Comparison of ENCODE assay signal across 22 cellular contexts in genomic region chr17:82007495-82008257, GRCh38. TPM values are rescaled to one million over a fixed set of nuclear protein-coding genes. Genes with fewer than 3 reads are reported as not detected.
A peak's percentile ranks its signal among the peaks of the same experiment; 100 is the strongest.
DNase-seq lines count a peak whose midpoint lies in the region; ATAC-seq and TF ChIP-seq lines count a peak whose summit lies in the region.
"Had no signal": no experiment of that assay in that cellular context is flagged by ENCODE, and none has a peak within 500 bp of the region (broad histone marks: within the 10 kb centered on the region; RNA-seq: fewer than 3 reads in every experiment).

No MANE protein-coding gene starts in this region.

- no peaks in the 10 kb centered on the region for H3K79me2 ChIP-seq in GM23248 (ENCODE audit: insufficient read depth)

- no peak for ATAC-seq in stimulated activated memory B cell treated with anti-CD40 and anti-IgM and Interleukin-4, amounts not matched to agents 10 μg/mL and 1 μg/mL and 100 μg/mL, for 72 hours
- ATAC-seq in GM18511 (IDR thresholded peaks at IDR 0.05; ENCODE audit: unreplicated experiment) (no peak), HG03108 (IDR thresholded peaks at IDR 0.05; ENCODE audit: unreplicated experiment) (no peak)
- ATAC-seq: activated naive CD4-positive, alpha-beta T cell treated with anti-CD3 and anti-CD28 coated beads, Interleukin-2, amount 50 U/mL, for 72 hours; pancreas had no signal

- no peak overlapping the region for H2AFZ ChIP-seq in GM23248

- no peaks in the 10 kb centered on the region for H3K27me3 Mint-ChIP-seq in endodermal cell (ENCODE audit: insufficient read depth)
- no peaks in the 10 kb centered on the region for H3K27me3 Mint-ChIP-seq in stimulated activated memory B cell treated with anti-CD40 and anti-IgM and Interleukin-4, amounts not matched to agents 10 μg/mL and 1 μg/mL and 100 μg/mL, for 72 hours
- H3K27me3 Mint-ChIP-seq: activated CD4-positive, alpha-beta memory T cell treated with anti-CD3 and anti-CD28 coated beads for 36 hours; dendritic cell treated with granulocyte-macrophage colony-stimulating factor and Interleukin-4, amounts not matched to agents 40 ng/mL and 50 ng/mL, for 4 days had no signal

- H3K36me3 Mint-ChIP-seq in endodermal cell (ENCODE audit: low read depth): no peaks in the 10 kb centered on the region
- peaks cover 4% of the 10 kb centered on the region for H3K36me3 Mint-ChIP-seq in stimulated activated memory B cell treated with anti-CD40 and anti-IgM and Interleukin-4, amounts not matched to agents 10 μg/mL and 1 μg/mL and 100 μg/mL, for 72 hours
- H3K36me3 Mint-ChIP-seq: activated CD4-positive, alpha-beta memory T cell treated with anti-CD3 and anti-CD28 coated beads for 36 hours; activated naive CD4-positive, alpha-beta T cell treated with anti-CD3 and anti-CD28 coated beads, Interleukin-2, amount 50 U/mL, for 72 hours had no signal

- H3K4me1 ChIP-seq in endodermal cell (ENCODE audit: control insufficient read depth, insufficient read depth, low read length): no peaks in the 10 kb centered on the region
- peaks cover 27% of the 10 kb centered on the region for H3K4me1 ChIP-seq in GM23248 (ENCODE audit: insufficient read depth)
- H3K4me1 ChIP-seq: pancreas had no signal

- no peak overlapping the region for H3K4me3 Mint-ChIP-seq in endodermal cell
- H3K4me3 Mint-ChIP-seq in stimulated activated memory B cell treated with anti-CD40 and anti-IgM and Interleukin-4, amounts not matched to agents 10 μg/mL and 1 μg/mL and 100 μg/mL, for 72 hours: peak overlapping the region; percentile 2
- H3K4me3 Mint-ChIP-seq: activated CD4-positive, alpha-beta memory T cell treated with anti-CD3 and anti-CD28 coated beads for 36 hours; dendritic cell treated with granulocyte-macrophage colony-stimulating factor and Interleukin-4, amounts not matched to agents 40 ng/mL and 50 ng/mL, for 4 days had no signal

- no peaks in the 10 kb centered on the region for H3K9me3 Mint-ChIP-seq in endodermal cell
- no peaks in the 10 kb centered on the region for H3K9me3 Mint-ChIP-seq in stimulated activated memory B cell treated with anti-CD40 and anti-IgM and Interleukin-4, amounts not matched to agents 10 μg/mL and 1 μg/mL and 100 μg/mL, for 72 hours
- H3K9me3 Mint-ChIP-seq: activated CD4-positive, alpha-beta memory T cell treated with anti-CD3 and anti-CD28 coated beads for 36 hours; activated naive CD4-positive, alpha-beta T cell treated with anti-CD3 and anti-CD28 coated beads, Interleukin-2, amount 50 U/mL, for 72 hours; dendritic cell treated with granulocyte-macrophage colony-stimulating factor and Interleukin-4, amounts not matched to agents 40 ng/mL and 50 ng/mL, for 4 days had no signal

- H3K4me2 ChIP-seq in GM23248 (ENCODE audit: unreplicated experiment): no peak overlapping the region

- no peaks in the 10 kb centered on the region for H3K27me3 ChIP-seq in endodermal cell (ENCODE audit: control insufficient read depth, insufficient read depth, low read length, poor library complexity, severe bottlenecking)
- H3K27me3 ChIP-seq in GM23248 (replicated peaks; ENCODE audit: insufficient read depth): no peaks in the 10 kb centered on the region
- H3K27me3 ChIP-seq: breast epithelium, pancreas, tibial artery had no signal

- H3K4me3 ChIP-seq in endodermal cell (ENCODE audit: low read length) (no peak overlapping the region), GM23248 (no peak overlapping the region)
- H3K4me3 ChIP-seq: breast epithelium, left ventricle myocardium inferior, pancreas, tibial artery had no signal

- in situ Hi-C loops in GM23248 (cut with MboI): no loop called here

- H3F3A ChIP-seq in GM23248 (ENCODE audit: insufficient read depth): peaks cover 4% of the 10 kb centered on the region

- no peak overlapping the region for H3K27ac Mint-ChIP-seq in endodermal cell
- H3K27ac Mint-ChIP-seq in stimulated activated memory B cell treated with anti-CD40 and anti-IgM and Interleukin-4, amounts not matched to agents 10 μg/mL and 1 μg/mL and 100 μg/mL, for 72 hours: no peak overlapping the region
- H3K27ac Mint-ChIP-seq: activated CD4-positive, alpha-beta memory T cell treated with anti-CD3 and anti-CD28 coated beads for 36 hours; activated naive CD4-positive, alpha-beta T cell treated with anti-CD3 and anti-CD28 coated beads, Interleukin-2, amount 50 U/mL, for 72 hours; dendritic cell treated with granulocyte-macrophage colony-stimulating factor and Interleukin-4, amounts not matched to agents 40 ng/mL and 50 ng/mL, for 4 days had no signal

- DNase-seq in M059J (ENCODE audit: low read depth): peak; percentile 80
- no peak for DNase-seq in endodermal cell
- no peak for DNase-seq in GM23248
- DNase-seq: activated CD4-positive, alpha-beta memory T cell treated with anti-CD3 and anti-CD28 coated beads for 36 hours; activated T-cell treated with anti-CD3 and anti-CD28 coated beads, Interleukin-2, amount 50 U/mL, for 1 hour; AML-193; Caco-2; EL; HCEC 1CT; left ventricle myocardium inferior; NCI-H1694 treated with DMSO at 0.1 percent for 48 hours; NCI-H345; pancreas; RPMI8226; SW 1271; tibial artery had no signal

- H3K9me3 ChIP-seq in endodermal cell (ENCODE audit: control insufficient read depth, low read length): no peaks in the 10 kb centered on the region
- no peaks in the 10 kb centered on the region for H3K9me3 ChIP-seq in GM23248 (ENCODE audit: low read depth)
- H3K9me3 ChIP-seq: breast epithelium, Caco-2, left ventricle myocardium inferior, pancreas, tibial artery had no signal

- H3K4me1 Mint-ChIP-seq in endodermal cell: no peaks in the 10 kb centered on the region
- H3K4me1 Mint-ChIP-seq in stimulated activated memory B cell treated with anti-CD40 and anti-IgM and Interleukin-4, amounts not matched to agents 10 μg/mL and 1 μg/mL and 100 μg/mL, for 72 hours: no peaks in the 10 kb centered on the region

- H4K20me1 ChIP-seq in GM23248 (ENCODE audit: insufficient read depth): no peaks in the 10 kb centered on the region

- TF ChIP-seq CTCF in endodermal cell (conservative IDR thresholded peaks at IDR 0.05): peak; percentile 37

- H3K27ac ChIP-seq in endodermal cell (ENCODE audit: low read depth, low read length) (peak overlapping the region; percentile 10), GM23248 (no peak overlapping the region)
- H3K27ac ChIP-seq: breast epithelium, left ventricle myocardium inferior, pancreas had no signal

- WGBS in endodermal cell (ENCODE audit: insufficient coverage in 1 of 2, insufficient read length in 1 of 2), 2 experiments: 94 to 95% methylated on average over 9 to 30 of the region's 30 CpGs
- 93 to 94% methylated on average over 30 of the region's 30 CpGs for WGBS in GM23248 (ENCODE audit: low coverage in 1 of 2, low lambda C conversion rate in 2 of 2, missing lambda C conversion rate in 2 of 2), 2 experiments

- H3K36me3 ChIP-seq in endodermal cell (ENCODE audit: control insufficient read depth, insufficient read depth, low read length) (no peaks in the 10 kb centered on the region), GM23248 (ENCODE audit: low read depth) (no peaks in the 10 kb centered on the region)
- H3K36me3 ChIP-seq: breast epithelium, left ventricle myocardium inferior, pancreas had no signal

- H3K9ac ChIP-seq in endodermal cell (ENCODE audit: extremely low read depth, low read length, poor library complexity, severe bottlenecking): no peak overlapping the region
- no peak overlapping the region for H3K9ac ChIP-seq in GM23248

- H3K9me2 ChIP-seq in GM23248 (ENCODE audit: insufficient read depth): no peaks in the 10 kb centered on the region

RNA-seq across cellular contexts. Expression of gene CENPX, which starts 15.0 kb away (rescaled TPM):
- 121 and 155 TPM in 2 replicates for total RNA-seq in M059J (2014; rRNA removed; shearing (Covaris generic))
- total RNA-seq in endodermal cell: 10 to 100 TPM; 80.0 to 85.0 TPM
- polyA plus RNA-seq in endodermal cell (2013, experiment 1 of 2): 62.5 TPM
- polyA plus RNA-seq in endodermal cell (2013, experiment 2 of 2): 61.5 TPM
- total RNA-seq in GM23248 (2014; rRNA removed; shearing (Covaris generic)): 43.9 and 68.8 TPM in 2 replicates
- polyA plus RNA-seq in GM23248 (2016; fragmentation: Nextera tagmentation; extraction: Ambion mirVana): 65.2 and 68.6 TPM in 2 replicates

RNA-seq across cellular contexts. Expression of gene LRRC45, which starts 15.4 kb away (rescaled TPM):
- 6.2 and 20.8 TPM in 2 replicates for total RNA-seq in M059J (2014; rRNA removed; shearing (Covaris generic))
- total RNA-seq in endodermal cell: 10 to 100 TPM; 35.1 to 38.9 TPM
- polyA plus RNA-seq in endodermal cell (2013, experiment 1 of 2): 22.3 TPM
- polyA plus RNA-seq in endodermal cell (2013, experiment 2 of 2): 20.1 TPM
- total RNA-seq in GM23248 (2014; rRNA removed; shearing (Covaris generic)): 14.8 and 15.3 TPM in 2 replicates
- 4.4 and 4.5 TPM in 2 replicates for polyA plus RNA-seq in GM23248 (2016; fragmentation: Nextera tagmentation; extraction: Ambion mirVana)

RNA-seq across cellular contexts. Expression of gene RAC3, which starts 23.8 kb away (rescaled TPM):
- total RNA-seq in M059J (2014; rRNA removed; shearing (Covaris generic)): 16.4 and 19.8 TPM in 2 replicates
- 10 to 100 TPM; 45.7 to 53.9 TPM for total RNA-seq in endodermal cell
- polyA plus RNA-seq in endodermal cell (2013, experiment 1 of 2): 58.8 TPM
- 53.5 TPM for polyA plus RNA-seq in endodermal cell (2013, experiment 2 of 2)
- 5.4 and 7.9 TPM in 2 replicates for total RNA-seq in GM23248 (2014; rRNA removed; shearing (Covaris generic))
- 1.3 and 1.8 TPM in 2 replicates for polyA plus RNA-seq in GM23248 (2016; fragmentation: Nextera tagmentation; extraction: Ambion mirVana)

RNA-seq across cellular contexts. Expression of gene DCXR, which starts 29.8 kb away (rescaled TPM):
- total RNA-seq in M059J (2014; rRNA removed; shearing (Covaris generic)): 81.6 and 117 TPM in 2 replicates
- total RNA-seq in endodermal cell: 10 to 100 TPM; 73.8 to 83.6 TPM
- polyA plus RNA-seq in endodermal cell (2013, experiment 1 of 2): 84.8 TPM
- 72.9 TPM for polyA plus RNA-seq in endodermal cell (2013, experiment 2 of 2)
- total RNA-seq in GM23248 (2014; rRNA removed; shearing (Covaris generic)): 75.8 and 83.5 TPM in 2 replicates
- 69.9 and 70.2 TPM in 2 replicates for polyA plus RNA-seq in GM23248 (2016; fragmentation: Nextera tagmentation; extraction: Ambion mirVana)

RNA-seq across cellular contexts. Expression of gene ASPSCR1, which starts 30.2 kb away (rescaled TPM):
- 27.4 and 33.0 TPM in 2 replicates for total RNA-seq in M059J (2014; rRNA removed; shearing (Covaris generic))
- 10 to 100 TPM; 50.8 to 65.4 TPM for total RNA-seq in endodermal cell
- polyA plus RNA-seq in endodermal cell (2013, experiment 1 of 2): 41.5 TPM
- 30.3 TPM for polyA plus RNA-seq in endodermal cell (2013, experiment 2 of 2)
- total RNA-seq in GM23248 (2014; rRNA removed; shearing (Covaris generic)): 23.4 and 23.5 TPM in 2 replicates
- 20.6 and 22.6 TPM in 2 replicates for polyA plus RNA-seq in GM23248 (2016; fragmentation: Nextera tagmentation; extraction: Ambion mirVana)
